ENCODE assay signal across 33 cellular contexts in the genomic region with DNA sequence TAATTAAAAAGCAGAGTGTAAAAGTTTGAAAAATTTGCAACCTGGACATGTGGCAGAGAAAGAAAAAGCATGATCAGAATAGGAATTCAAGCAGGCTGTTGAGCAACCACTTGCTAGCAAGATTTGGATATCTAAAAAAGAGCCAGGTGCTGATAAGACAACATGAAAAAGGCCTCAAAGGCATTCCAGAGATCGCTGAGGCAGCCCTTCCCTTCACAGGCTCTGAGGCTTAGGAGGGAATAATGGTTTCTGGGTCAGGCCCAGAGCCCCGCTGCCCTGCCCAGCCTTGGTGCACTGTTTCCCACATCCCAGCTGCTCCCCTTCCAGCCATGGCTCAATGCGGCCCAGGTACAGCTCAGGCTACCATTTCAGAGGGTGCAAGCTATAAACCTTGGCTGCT.
"Had no signal": no experiment of that assay in that cellular context is flagged by ENCODE, and none has a peak within 500 bp of the region (broad histone marks: within the 10 kb centered on the region; RNA-seq: fewer than 3 reads in every experiment).

No MANE protein-coding gene starts in this region.

- H3K9me3 ChIP-seq: SK-N-SH had no signal

- H3K4me1 Mint-ChIP-seq: activated B cell treated with CpG ODN at 0.5 μM for 24 hours; activated naive CD4-positive, alpha-beta T cell treated with anti-CD3 and anti-CD28 coated beads, Interleukin-2, amount 10 ng/mL, durations not matched to agents 7 days and 5 days; activated naive CD8-positive, alpha-beta T cell treated with anti-CD3 and anti-CD28 coated beads, Interleukin-2, amount 50 U/mL, for 24 hours; central memory CD8-positive, alpha-beta T cell had no signal

- ATAC-seq: activated naive CD8-positive, alpha-beta T cell treated with anti-CD3 and anti-CD28 coated beads, Interleukin-2, amount 50 U/mL, for 24 hours; activated T-cell treated with anti-CD3 and anti-CD28 coated beads, Interleukin-2, amount 50 U/mL, for 4 hours; Panc1 had no signal

- DNase-seq: activated B cell treated with CpG ODN at 0.5 μM for 24 hours; activated CD4-positive, alpha-beta memory T cell treated with anti-CD3 and anti-CD28 coated beads for 36 hours; activated CD4-positive, alpha-beta T cell treated with anti-CD3 and anti-CD28 coated beads for 4 hours; activated CD4-positive, alpha-beta T cell treated with anti-CD3 and anti-CD28 coated beads, Interleukin-2, amount 50 U/mL, for 1 hour; activated CD4-positive, CD25-positive, alpha-beta regulatory T cell treated with anti-CD3 and anti-CD28 coated beads, Interleukin-2, amount 50 U/mL, for 72 hours; activated CD8-positive, alpha-beta memory T cell treated with anti-CD3 and anti-CD28 coated beads, Interleukin-2, amount 50 U/mL, for 4 hours; activated effector memory CD4-positive, alpha-beta T cell treated with Interleukin-2 at 50 U/mL for 16 hours; activated naive CD4-positive, alpha-beta T cell treated with anti-CD3 and anti-CD28 coated beads, Interleukin-2, amount 10 ng/mL, durations not matched to agents 7 days and 5 days; activated naive CD8-positive, alpha-beta T cell treated with anti-CD3 and anti-CD28 coated beads, Interleukin-2, amount 50 U/mL, for 24 hours; activated T-cell treated with anti-CD3 and anti-CD28 coated beads for 4 hours; activated T-cell treated with anti-CD3 and anti-CD28 coated beads, Interleukin-2, amount 50 U/mL, for 4 hours; amniotic stem cell; aorta; NCI-H1092 treated with DMSO at 0.1 percent for 48 hours; NCI-H1417; NCI-H146; NCI-H187; NCI-H2029 treated with DMSO at 0.1 percent for 48 hours; NCI-H2107; NCI-H2171; NCI-H446; NCI-H510A treated with DMSO at 0.1 percent for 48 hours; SHP77; SK-N-SH had no signal

- H3K36me3 Mint-ChIP-seq: activated CD4-positive, alpha-beta memory T cell treated with anti-CD3 and anti-CD28 coated beads for 36 hours; activated naive CD4-positive, alpha-beta T cell treated with anti-CD3 and anti-CD28 coated beads, Interleukin-2, amount 10 ng/mL, durations not matched to agents 7 days and 5 days had no signal

- H3K9me3 Mint-ChIP-seq: activated B cell treated with CpG ODN at 0.5 μM for 24 hours; activated CD4-positive, alpha-beta memory T cell treated with anti-CD3 and anti-CD28 coated beads for 36 hours; activated naive CD4-positive, alpha-beta T cell treated with anti-CD3 and anti-CD28 coated beads, Interleukin-2, amount 10 ng/mL, durations not matched to agents 7 days and 5 days; activated naive CD8-positive, alpha-beta T cell treated with anti-CD3 and anti-CD28 coated beads, Interleukin-2, amount 50 U/mL, for 24 hours; activated T-cell treated with anti-CD3 and anti-CD28 coated beads, Interleukin-2, amount 50 U/mL, for 4 hours; activated T-helper 1 cell treated with anti-CD3 and anti-CD28 coated beads, Interleukin-12 subunit alpha, Interleukin-12 subunit beta, Interleukin-2, Interleukin-4 antibody, amounts not matched to agents 30 ng/mL and 10 ng/mL and 1 ng/mL, durations not matched to agents 14 hours and 24 hours and 36 hours; central memory CD8-positive, alpha-beta T cell; T-helper 2 cell treated with Interferon-gamma antibody and Interleukin-4, amounts not matched to agents 5 μg/mL and 100 μg/mL, for 36 hours had no signal

- H3K27ac ChIP-seq: cardiac muscle cell, SJSA1 had no signal

- H3K4me2 ChIP-seq: SK-N-SH had no signal

- H3K4me3 ChIP-seq: cardiac muscle cell, SJSA1 had no signal

- H3K4me3 Mint-ChIP-seq: activated B cell treated with CpG ODN at 0.5 μM for 24 hours; activated CD4-positive, alpha-beta memory T cell treated with anti-CD3 and anti-CD28 coated beads for 36 hours; activated naive CD4-positive, alpha-beta T cell treated with anti-CD3 and anti-CD28 coated beads, Interleukin-2, amount 10 ng/mL, durations not matched to agents 7 days and 5 days; activated naive CD8-positive, alpha-beta T cell; activated naive CD8-positive, alpha-beta T cell treated with anti-CD3 and anti-CD28 coated beads, Interleukin-2, amount 50 U/mL, for 24 hours; activated T-cell treated with anti-CD3 and anti-CD28 coated beads, Interleukin-2, amount 50 U/mL, for 4 hours; activated T-helper 1 cell treated with anti-CD3 and anti-CD28 coated beads, Interleukin-12 subunit alpha, Interleukin-12 subunit beta, Interleukin-2, Interleukin-4 antibody, amounts not matched to agents 30 ng/mL and 10 ng/mL and 1 ng/mL, durations not matched to agents 14 hours and 24 hours and 36 hours; central memory CD8-positive, alpha-beta T cell; T-helper 1 cell treated with Interleukin-12 subunit alpha and Interleukin-12 subunit beta and Interleukin-4 antibody, amounts not matched to agents 30 μg/mL and 1 μg/mL, for 36 hours; T-helper 2 cell treated with Interferon-gamma antibody and Interleukin-4, amounts not matched to agents 5 μg/mL and 100 μg/mL, for 36 hours had no signal

- H3K36me3 ChIP-seq: cardiac muscle cell, SJSA1 had no signal

- FAIRE-seq: TTC549 had no signal

- H3K27ac Mint-ChIP-seq: activated B cell treated with CpG ODN at 0.5 μM for 24 hours; activated CD4-positive, alpha-beta memory T cell treated with anti-CD3 and anti-CD28 coated beads for 36 hours; activated naive CD4-positive, alpha-beta T cell treated with anti-CD3 and anti-CD28 coated beads, Interleukin-2, amount 10 ng/mL, durations not matched to agents 7 days and 5 days; activated naive CD8-positive, alpha-beta T cell; activated naive CD8-positive, alpha-beta T cell treated with anti-CD3 and anti-CD28 coated beads, Interleukin-2, amount 50 U/mL, for 24 hours; activated T-helper 1 cell treated with anti-CD3 and anti-CD28 coated beads, Interleukin-12 subunit alpha, Interleukin-12 subunit beta, Interleukin-2, Interleukin-4 antibody, amounts not matched to agents 30 ng/mL and 10 ng/mL and 1 ng/mL, durations not matched to agents 14 hours and 24 hours and 36 hours; T-helper 1 cell treated with Interleukin-12 subunit alpha and Interleukin-12 subunit beta and Interleukin-4 antibody, amounts not matched to agents 30 μg/mL and 1 μg/mL, for 36 hours; T-helper 2 cell treated with Interferon-gamma antibody and Interleukin-4, amounts not matched to agents 5 μg/mL and 100 μg/mL, for 36 hours had no signal

- H3K27me3 Mint-ChIP-seq: activated B cell treated with CpG ODN at 0.5 μM for 24 hours; activated CD4-positive, alpha-beta memory T cell treated with anti-CD3 and anti-CD28 coated beads for 36 hours; activated naive CD8-positive, alpha-beta T cell; activated naive CD8-positive, alpha-beta T cell treated with anti-CD3 and anti-CD28 coated beads, Interleukin-2, amount 50 U/mL, for 24 hours; central memory CD8-positive, alpha-beta T cell had no signal

- H3K27me3 ChIP-seq: cardiac muscle cell, SJSA1 had no signal

- H3K9ac ChIP-seq: SK-N-SH had no signal
